Comparison of ENCODE assay signal across 8 cellular contexts in genomic region chr5:176619203-176619568, GRCh38. TPM values are rescaled to one million over a fixed set of nuclear protein-coding genes. Genes with fewer than 3 reads are reported as not detected.
DNase-seq lines count a peak whose midpoint lies in the region; ATAC-seq and TF ChIP-seq lines count a peak whose summit lies in the region.

No MANE protein-coding gene starts in this region.

- H3K4me3 ChIP-seq in CD8-positive, alpha-beta T cell (ENCODE audit: low read depth, low read length): peak overlapping the region; percentile 19
- peak overlapping the region; percentile 38 for H3K4me3 ChIP-seq in thoracic aorta

- CTCF ChIA-PET in CD8-positive, alpha-beta T cell (lab: Charles Lee): interaction anchor here (0.8 to 0.9 kb wide), 2 partner anchors 12 to 211 kb away, joined by 3 read pairs; no protein-coding TSS in a partner anchor

- no peak overlapping the region for H3K27ac Mint-ChIP-seq in CD8-positive, alpha-beta T cell
- no peak overlapping the region for H3K27ac Mint-ChIP-seq in activated T-cell treated with anti-CD3 and anti-CD28 coated beads, Interleukin-2, amount 50 U/mL, for 72 hours

- H3K27me3 ChIP-seq in CD8-positive, alpha-beta T cell (ENCODE audit: insufficient read depth, low read length): peaks cover 24% of the 10 kb centered on the region
- H3K27me3 ChIP-seq in thoracic aorta (replicated peaks; ENCODE audit: insufficient read depth): peaks cover 9% of the 10 kb centered on the region

- H3K9me3 Mint-ChIP-seq in CD8-positive, alpha-beta T cell: no peaks in the 10 kb centered on the region
- no peaks in the 10 kb centered on the region for H3K9me3 Mint-ChIP-seq in activated T-cell treated with anti-CD3 and anti-CD28 coated beads, Interleukin-2, amount 50 U/mL, for 72 hours

- H3K4me1 Mint-ChIP-seq in CD8-positive, alpha-beta T cell (ENCODE audit: low read depth): peaks cover 8% of the 10 kb centered on the region
- peaks cover 6% of the 10 kb centered on the region for H3K4me1 Mint-ChIP-seq in activated T-cell treated with anti-CD3 and anti-CD28 coated beads, Interleukin-2, amount 50 U/mL, for 72 hours (ENCODE audit: low read depth)

- no peaks in the 10 kb centered on the region for H3K36me3 ChIP-seq in CD8-positive, alpha-beta T cell (ENCODE audit: insufficient read depth, low read length)
- no peaks in the 10 kb centered on the region for H3K36me3 ChIP-seq in thoracic aorta

- H3K4me1 ChIP-seq in CD8-positive, alpha-beta T cell (ENCODE audit: insufficient read depth, low read length): peaks cover 21% of the 10 kb centered on the region
- H3K4me1 ChIP-seq in thoracic aorta (ENCODE audit: control insufficient read depth in 1 of 2, low read depth in 2 of 2): peaks cover 8 to 21% of the 10 kb centered on the region in 2 donors

- intact Hi-C loops in CD8-positive, alpha-beta T cell (cut with DNase I, micrococcal nuclease): loop anchor here in 1 of 2 experiments (1.0 kb wide), 1 partner anchor 203 kb away; the partner anchor contains the start of gene CLTB

- H3K4me3 Mint-ChIP-seq in CD8-positive, alpha-beta T cell: peak overlapping the region; percentile 53
- H3K4me3 Mint-ChIP-seq in activated T-cell treated with anti-CD3 and anti-CD28 coated beads, Interleukin-2, amount 50 U/mL, for 72 hours: peak overlapping the region in 1 of 2 donors; percentile 78

- no peaks in the 10 kb centered on the region for H3K36me3 Mint-ChIP-seq in CD8-positive, alpha-beta T cell
- no peaks in the 10 kb centered on the region for H3K36me3 Mint-ChIP-seq in activated T-cell treated with anti-CD3 and anti-CD28 coated beads, Interleukin-2, amount 50 U/mL, for 72 hours (ENCODE audit: insufficient read depth in 2 of 2)

- peak; percentile 52 to 84 (median 72) for DNase-seq in CD8-positive, alpha-beta T cell
- DNase-seq in NCI-H69 (lab: John Stamatoyannopoulos, UW): peak; percentile 89
- peak; percentile 89 to 92 for DNase-seq in activated T-cell treated with anti-CD3 and anti-CD28 coated beads, Interleukin-2, amount 50 U/mL, for 72 hours
- DNase-seq in fibroblast of peridontal ligament (ENCODE audit: extremely low read depth): peak; percentile 75
- no peak for DNase-seq in omental fat pad (ENCODE audit: low spot score)
- DNase-seq in thoracic aorta (ENCODE audit: low spot score): no peak
- no peak for DNase-seq in mesenteric fat pad (ENCODE audit: low spot score)

- no peak overlapping the region for H3K27ac ChIP-seq in CD8-positive, alpha-beta T cell (ENCODE audit: low read depth, low read length)
- no peak overlapping the region for H3K27ac ChIP-seq in thoracic aorta

- peak; percentile 98 for ATAC-seq in CD8-positive, alpha-beta T cell
- ATAC-seq in GM21723 (IDR thresholded peaks at IDR 0.05; ENCODE audit: unreplicated experiment): peak; percentile 90
- ATAC-seq in activated T-cell treated with anti-CD3 and anti-CD28 coated beads, Interleukin-2, amount 50 U/mL, for 72 hours (replicated peaks in 1 of 2): peak; percentile 98 to 99
- peak; percentile 18 for ATAC-seq in omental fat pad (ENCODE audit: low FRiP score)
- ATAC-seq in thoracic aorta (ENCODE audit: insufficient number of reproducible peaks, low FRiP score, low read depth): no peak

- TF ChIP-seq CTCF in CD8-positive, alpha-beta T cell (IDR thresholded peaks at IDR 0.05): peak; percentile 17
- TF ChIP-seq CTCF in omental fat pad (IDR thresholded peaks at IDR 0.05) (no peak), thoracic aorta (IDR thresholded peaks at IDR 0.05) (no peak)

- H3K9me3 ChIP-seq in CD8-positive, alpha-beta T cell (ENCODE audit: low read length): no peaks in the 10 kb centered on the region
- no peaks in the 10 kb centered on the region for H3K9me3 ChIP-seq in thoracic aorta

- peaks cover 53% of the 10 kb centered on the region for H3K27me3 Mint-ChIP-seq in CD8-positive, alpha-beta T cell (ENCODE audit: low read depth)
- peaks cover 72% of the 10 kb centered on the region for H3K27me3 Mint-ChIP-seq in activated T-cell treated with anti-CD3 and anti-CD28 coated beads, Interleukin-2, amount 50 U/mL, for 72 hours (ENCODE audit: low read depth)

- POLR2A ChIA-PET in CD8-positive, alpha-beta T cell (lab: Charles Lee): no interaction called here

RNA-seq across cellular contexts. Expression of gene GPRIN1, which starts 9.2 kb away (rescaled TPM):
- total RNA-seq in CD8-positive, alpha-beta T cell: under 1 TPM; 0.14 to 0.16 TPM
- 1 to 10 TPM; 1.4 to 2.0 TPM for total RNA-seq in activated T-cell treated with anti-CD3 and anti-CD28 coated beads, Interleukin-2, amount 50 U/mL, for 72 hours
- 1 to 10 TPM in 2 of 4 donors, under 1 TPM in 2; 0.37 to 1.9 (median 0.90) TPM for total RNA-seq in omental fat pad
- total RNA-seq in thoracic aorta: 1 to 10 TPM in 1 of 2 donors, under 1 TPM in 1; 0.27 to 2.0 TPM
- 1.3 TPM for total RNA-seq in mesenteric fat pad

RNA-seq across cellular contexts. Expression of gene SNCB, which starts 11.1 kb away (rescaled TPM):
- not detected for total RNA-seq in CD8-positive, alpha-beta T cell
- total RNA-seq in activated T-cell treated with anti-CD3 and anti-CD28 coated beads, Interleukin-2, amount 50 U/mL, for 72 hours: under 1 TPM in 1 of 2 donors, not detected in 1; 0.81 TPM
- total RNA-seq in omental fat pad: not detected
- not detected for total RNA-seq in thoracic aorta
- not detected for total RNA-seq in mesenteric fat pad

RNA-seq across cellular contexts. Expression of gene EIF4E1B, which starts 11.3 kb away (rescaled TPM):
- not detected for total RNA-seq in CD8-positive, alpha-beta T cell
- not detected for total RNA-seq in activated T-cell treated with anti-CD3 and anti-CD28 coated beads, Interleukin-2, amount 50 U/mL, for 72 hours
- total RNA-seq in omental fat pad (not detected), thoracic aorta (not detected), mesenteric fat pad (not detected)

RNA-seq across cellular contexts. Expression of gene TSPAN17, which starts 28.1 kb away (rescaled TPM):
- total RNA-seq in CD8-positive, alpha-beta T cell: 1 to 10 TPM; 9.5 to 9.8 TPM
- total RNA-seq in activated T-cell treated with anti-CD3 and anti-CD28 coated beads, Interleukin-2, amount 50 U/mL, for 72 hours: 10 to 100 TPM; 25.3 to 31.8 TPM
- total RNA-seq in omental fat pad: 10 to 100 TPM in 3 of 4 donors, 1 to 10 TPM in 1; 8.9 to 16.9 (median 15.1) TPM
- 10 to 100 TPM; 20.6 to 25.0 TPM for total RNA-seq in thoracic aorta
- 29.7 TPM for total RNA-seq in mesenteric fat pad

Comparison
In these comparisons a context has a peak if more than half of its experiments do, and no peak if none do; other contexts are left out.
1. DNase-seq: peak in CD8-positive, alpha-beta T cell (7 of 7), NCI-H69 (single experiment), activated T-cell treated with anti-CD3 and anti-CD28 coated beads, Interleukin-2, amount 50 U/mL, for 72 hours (2 of 2) and fibroblast of peridontal ligament (single experiment); none in omental fat pad (single experiment), thoracic aorta (single experiment) and mesenteric fat pad (single experiment).